8 cellular contexts compared by ENCODE assay signal in genomic region chr6:11366183-11366933, GRCh38.
DNase-seq lines count a peak whose midpoint lies in the region; ATAC-seq and TF ChIP-seq lines count a peak whose summit lies in the region.

No MANE protein-coding gene starts in this region.

- H3K4me3 ChIP-seq in suprapubic skin, result no peak overlapping the region

- H3K4me1 ChIP-seq in suprapubic skin, result peaks cover 6% of the 10 kb centered on the region

- H3K27me3 ChIP-seq in suprapubic skin, result no peaks in the 10 kb centered on the region

- H3K27ac ChIP-seq in epithelial cell of prostate (peak overlapping the region; percentile 51), suprapubic skin (peak overlapping the region; percentile 70)

- TF ChIP-seq CTCF in suprapubic skin (IDR thresholded peaks at IDR 0.05), result no peak

- TF ChIP-seq POLR2A in suprapubic skin (IDR thresholded peaks at IDR 0.05), result no peak

- WGBS in suprapubic skin, result 85% methylated on average over 7 of the region's 7 CpGs

- H3K9me3 ChIP-seq in suprapubic skin, result no peaks in the 10 kb centered on the region

- TF ChIP-seq EP300 in suprapubic skin (IDR thresholded peaks at IDR 0.05), result no peak

- DNase-seq in T-helper 1 cell, result peak in 4 of 5 donors; percentile 13 to 92 (median 25)
- DNase-seq in epithelial cell of prostate (ENCODE audit: low read depth, low spot score), result no peak
- no peak for DNase-seq in suprapubic skin (ENCODE audit: low spot score in 2 of 2)
- no peak for DNase-seq in NCI-H1930 (lab: John Stamatoyannopoulos, UW)
- no peak for DNase-seq in hypothalamus (lab: John Stamatoyannopoulos, UW)
- DNase-seq in NCI-H1105 treated with DMSO at 0.1 percent for 48 hours (lab: John Stamatoyannopoulos, UW), result no peak

- H3K36me3 ChIP-seq in suprapubic skin, result no peaks in the 10 kb centered on the region

- ATAC-seq in GM18873 (IDR thresholded peaks at IDR 0.05; ENCODE audit: low FRiP score, unreplicated experiment) (peak; percentile 77), HG02642 (IDR thresholded peaks at IDR 0.05; ENCODE audit: poor library complexity, unreplicated experiment) (peak; percentile 75)

Comparison
In these comparisons a context has a peak if more than half of its experiments do, and no peak if none do; other contexts are left out.
1. DNase-seq: peak in T-helper 1 cell (4 of 5); none in epithelial cell of prostate (single experiment), suprapubic skin (0 of 2), NCI-H1930 (0 of 2), hypothalamus (0 of 51) and NCI-H1105 treated with DMSO at 0.1 percent for 48 hours (single experiment).